1 cellular context compared by ENCODE assay signal in genomic region chr17:82697808-82698064, GRCh38.
TF ChIP-seq lines count a peak whose summit lies in the region.

No MANE protein-coding gene starts in this region.

TF ChIP-seq in GM12878, 131 proteins besides CTCF, POLR2A, EP300 and RAD21:
- TF ChIP-seq NFXL1 (IDR thresholded peaks at IDR 0.05; ENCODE audit: borderline replicate concordance) (no peak), NR2F1 (conservative IDR thresholded peaks at IDR 0.05) (no peak), ZNF217 (IDR thresholded peaks at IDR 0.05) (no peak), SIX5 (IDR thresholded peaks at IDR 0.05; ENCODE audit: low read depth, low read length, severe bottlenecking) (no peak), RFX5 (IDR thresholded peaks at IDR 0.05; ENCODE audit: low read depth, low read length) (no peak), SIN3A (IDR thresholded peaks at IDR 0.05; ENCODE audit: low read depth, low read length) (no peak), MTA3 (IDR thresholded peaks at IDR 0.05; ENCODE audit: borderline replicate concordance, low read length) (no peak), YY1 (IDR thresholded peaks at IDR 0.05; ENCODE audit: low read depth, low read length) (no peak), ESRRA (IDR thresholded peaks at IDR 0.05; ENCODE audit: low read length) (no peak), IRF3 (IDR thresholded peaks at IDR 0.05) (no peak), LARP7 (IDR thresholded peaks at IDR 0.05) (no peak), BHLHE40 (IDR thresholded peaks at IDR 0.05; ENCODE audit: borderline replicate concordance in 1 of 2, low read depth in 2 of 2, low read length in 1 of 2) (no peak), RCOR1 (conservative IDR thresholded peaks at IDR 0.05; ENCODE audit: low read depth, low read length) (no peak), KAT2A (conservative IDR thresholded peaks at IDR 0.05; ENCODE audit: control insufficient read depth, low read depth, low read length) (no peak), USF1 (IDR thresholded peaks at IDR 0.05; ENCODE audit: borderline replicate concordance, extremely low read length, insufficient read depth, low read depth, low read length) (no peak), DPF2 (IDR thresholded peaks at IDR 0.05) (no peak)
- TF ChIP-seq, protein P1, sequence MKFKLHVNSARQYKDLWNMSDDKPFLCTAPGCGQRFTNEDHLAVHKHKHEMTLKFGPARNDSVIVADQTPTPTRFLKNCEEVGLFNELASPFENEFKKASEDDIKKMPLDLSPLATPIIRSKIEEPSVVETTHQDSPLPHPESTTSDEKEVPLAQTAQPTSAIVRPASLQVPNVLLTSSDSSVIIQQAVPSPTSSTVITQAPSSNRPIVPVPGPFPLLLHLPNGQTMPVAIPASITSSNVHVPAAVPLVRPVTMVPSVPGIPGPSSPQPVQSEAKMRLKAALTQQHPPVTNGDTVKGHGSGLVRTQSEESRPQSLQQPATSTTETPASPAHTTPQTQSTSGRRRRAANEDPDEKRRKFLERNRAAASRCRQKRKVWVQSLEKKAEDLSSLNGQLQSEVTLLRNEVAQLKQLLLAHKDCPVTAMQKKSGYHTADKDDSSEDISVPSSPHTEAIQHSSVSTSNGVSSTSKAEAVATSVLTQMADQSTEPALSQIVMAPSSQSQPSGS (IDR thresholded peaks at IDR 0.05; ENCODE audit: low read length): no peak
